Comparison of ENCODE assay signal across 30 cellular contexts in genomic region chr3:45191424-45191823, GRCh38. TPM values are rescaled to one million over a fixed set of nuclear protein-coding genes. Genes with fewer than 3 reads are reported as not detected.
"Had no signal": no experiment of that assay in that cellular context is flagged by ENCODE, and none has a peak within 500 bp of the region (broad histone marks: within the 10 kb centered on the region; RNA-seq: fewer than 3 reads in every experiment).

No MANE protein-coding gene starts in this region.

- FAIRE-seq: endothelial cell of umbilical vein, kidney, urothelium cell line had no signal

- H3K4me3 Mint-ChIP-seq: activated CD8-positive, alpha-beta T cell treated with anti-CD3 and anti-CD28 coated beads for 36 hours; activated naive CD4-positive, alpha-beta T cell treated with anti-CD3 and anti-CD28 coated beads, Interleukin-2, amount 50 U/mL, for 24 hours; activated naive CD8-positive, alpha-beta T cell treated with anti-CD3 and anti-CD28 coated beads, Interleukin-2, amount 50 U/mL, for 24 hours; immature natural killer cell; mesothelial cell of epicardium; naive thymus-derived CD4-positive, alpha-beta T cell; WTC11 had no signal

- H3K36me3 Mint-ChIP-seq: activated naive CD4-positive, alpha-beta T cell treated with anti-CD3 and anti-CD28 coated beads, Interleukin-2, amount 50 U/mL, for 24 hours; immature natural killer cell; mesothelial cell of epicardium; naive thymus-derived CD4-positive, alpha-beta T cell; WTC11 had no signal

- H3K27ac ChIP-seq: parathyroid adenoma, psoas muscle, right atrium auricular region, testis had no signal

- H3K4me1 ChIP-seq: parathyroid adenoma, psoas muscle, right atrium auricular region, testis had no signal

- H3K27me3 Mint-ChIP-seq: activated naive CD4-positive, alpha-beta T cell treated with anti-CD3 and anti-CD28 coated beads, Interleukin-2, amount 50 U/mL, for 24 hours had no signal

- H3K79me2 ChIP-seq: parathyroid adenoma had no signal

- ATAC-seq: activated CD8-positive, alpha-beta T cell treated with anti-CD3 and anti-CD28 coated beads for 36 hours; activated naive CD8-positive, alpha-beta T cell treated with anti-CD3 and anti-CD28 coated beads, Interleukin-2, amount 50 U/mL, for 24 hours; naive thymus-derived CD4-positive, alpha-beta T cell; psoas muscle; WTC11 had no signal

- H3K9me3 Mint-ChIP-seq: activated CD8-positive, alpha-beta T cell treated with anti-CD3 and anti-CD28 coated beads for 36 hours; activated naive CD4-positive, alpha-beta T cell treated with anti-CD3 and anti-CD28 coated beads, Interleukin-2, amount 50 U/mL, for 24 hours; activated naive CD8-positive, alpha-beta T cell treated with anti-CD3 and anti-CD28 coated beads, Interleukin-2, amount 50 U/mL, for 24 hours; activated T-helper 2 cell treated with anti-CD3 and anti-CD28 coated beads, Interferon-gamma antibody, Interleukin-2, Interleukin-4, amounts not matched to agents 10 μg/mL and 5 μg/mL and 100 μg/mL, durations not matched to agents 14 hours and 24 hours and 36 hours; immature natural killer cell; mesothelial cell of epicardium; naive thymus-derived CD4-positive, alpha-beta T cell; WTC11 had no signal

- H3K4me1 Mint-ChIP-seq: activated naive CD4-positive, alpha-beta T cell treated with anti-CD3 and anti-CD28 coated beads, Interleukin-2, amount 50 U/mL, for 24 hours; immature natural killer cell; WTC11 had no signal

- H3K27ac Mint-ChIP-seq: activated CD8-positive, alpha-beta T cell treated with anti-CD3 and anti-CD28 coated beads for 36 hours; activated naive CD4-positive, alpha-beta T cell treated with anti-CD3 and anti-CD28 coated beads, Interleukin-2, amount 50 U/mL, for 24 hours; activated naive CD8-positive, alpha-beta T cell treated with anti-CD3 and anti-CD28 coated beads, Interleukin-2, amount 50 U/mL, for 24 hours; activated T-helper 2 cell treated with anti-CD3 and anti-CD28 coated beads, Interferon-gamma antibody, Interleukin-2, Interleukin-4, amounts not matched to agents 10 μg/mL and 5 μg/mL and 100 μg/mL, durations not matched to agents 14 hours and 24 hours and 36 hours; immature natural killer cell; mesothelial cell of epicardium; WTC11 had no signal

- H3K9me3 ChIP-seq: psoas muscle, right atrium auricular region, testis, transverse colon had no signal

- H3K9ac ChIP-seq: parathyroid adenoma had no signal

- H3K36me3 ChIP-seq: right atrium auricular region, transverse colon had no signal

- H3K4me3 ChIP-seq: psoas muscle, right atrium auricular region, testis, transverse colon had no signal

- H2AFZ ChIP-seq: parathyroid adenoma had no signal

- DNase-seq: activated CD4-positive, alpha-beta T cell treated with anti-CD3 and anti-CD28 coated beads for 1 hour; activated CD4-positive, alpha-beta T cell treated with anti-CD3 and anti-CD28 coated beads, Interleukin-2, amount 50 U/mL, for 1 hour; activated CD8-positive, alpha-beta T cell treated with anti-CD3 and anti-CD28 coated beads for 36 hours; activated naive CD8-positive, alpha-beta T cell treated with anti-CD3 and anti-CD28 coated beads, Interleukin-2, amount 50 U/mL, for 24 hours; activated T-cell treated with anti-CD3 and anti-CD28 coated beads, Interleukin-2, amount 50 U/mL, for 48 hours; amygdala; caudate nucleus; cortex of kidney; foreskin fibroblast; head of caudate nucleus; hypothalamus; immature natural killer cell; kidney; left colon; naive thymus-derived CD4-positive, alpha-beta T cell; nucleus accumbens; psoas muscle; stimulated activated CD4-positive, alpha-beta T cell treated with anti-CD3 and anti-CD28 coated beads, Interleukin-2, amount 100 ng/mL, for 48 hours; stimulated activated naive CD4-positive, alpha-beta T cell treated with Interleukin-2 at 50 U/mL for 16 hours; testis; transverse colon had no signal

- H3K27me3 ChIP-seq: right atrium auricular region, testis, transverse colon had no signal

RNA-seq across cellular contexts. Expression of gene TMEM158, which starts 34.7 kb away (rescaled TPM):
- total RNA-seq: activated CD8-positive, alpha-beta T cell treated with anti-CD3 and anti-CD28 coated beads for 36 hours; right atrium auricular region had no signal
- polyA plus RNA-seq: immature natural killer cell; naive thymus-derived CD4-positive, alpha-beta T cell had no signal

RNA-seq across cellular contexts. Expression of gene CDCP1, which starts 45.2 kb away (rescaled TPM):
- polyA plus RNA-seq: neural cell had no signal
